In the genomic region with DNA sequence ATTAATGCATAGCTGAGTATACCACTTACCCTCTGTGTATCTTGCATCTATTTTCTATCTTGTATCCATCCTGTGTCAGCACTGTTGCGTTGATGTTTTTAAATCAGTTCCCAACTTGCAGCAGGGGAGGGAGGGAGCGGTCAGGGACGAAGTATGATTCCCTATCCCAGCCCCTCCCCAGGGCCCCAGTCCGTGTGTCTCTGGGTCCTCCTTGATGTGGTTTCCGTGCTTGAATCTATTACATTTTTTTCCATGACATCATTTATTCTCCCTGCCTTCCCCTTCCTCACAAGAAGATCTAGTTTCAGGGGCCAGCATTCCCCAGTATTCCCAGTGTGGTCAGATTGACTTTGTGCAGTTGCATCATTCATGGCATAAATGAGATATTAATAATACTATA, we compare ENCODE assay signal across 25 cellular contexts.
"Had no signal": no experiment of that assay in that cellular context is flagged by ENCODE, and none has a peak within 500 bp of the region (broad histone marks: within the 10 kb centered on the region; RNA-seq: fewer than 3 reads in every experiment).

No MANE protein-coding gene starts in this region.

- H3K4me3 Mint-ChIP-seq: activated CD8-positive, alpha-beta memory T cell treated with anti-CD3 and anti-CD28 coated beads, Interleukin-2, amount 10 ng/mL, durations not matched to agents 7 days and 5 days; activated naive CD8-positive, alpha-beta T cell treated with anti-CD3 and anti-CD28 coated beads, Interleukin-2, amount 50 U/mL, for 24 hours; activated T-cell treated with anti-CD3 and anti-CD28 coated beads, Interleukin-2, amount 50 U/mL, for 24 hours; activated T-helper 1 cell treated with anti-CD3 and anti-CD28 coated beads, Interleukin-12 subunit alpha, Interleukin-12 subunit beta, Interleukin-2, Interleukin-4 antibody, amounts not matched to agents 30 ng/mL and 10 ng/mL and 1 ng/mL, durations not matched to agents 14 hours and 24 hours and 36 hours; T-helper 1 cell treated with Interleukin-12 subunit alpha and Interleukin-12 subunit beta and Interleukin-4 antibody, amounts not matched to agents 30 μg/mL and 1 μg/mL, for 36 hours; WTC11 had no signal

- H3K9me3 ChIP-seq: Peyer's patch, SJSA1 had no signal

- H3K36me3 ChIP-seq: Peyer's patch, SJSA1 had no signal

- H3K27me3 ChIP-seq: Peyer's patch, SJSA1 had no signal

- ATAC-seq: activated CD8-positive, alpha-beta memory T cell treated with anti-CD3 and anti-CD28 coated beads, Interleukin-2, amount 10 ng/mL, durations not matched to agents 7 days and 5 days; activated naive CD8-positive, alpha-beta T cell treated with anti-CD3 and anti-CD28 coated beads, Interleukin-2, amount 50 U/mL, for 24 hours; SK-N-SH treated with all-trans-retinoic acid at 6 μM for 48 hours; WTC11 had no signal

- DNase-seq: activated CD4-positive, CD25-positive, alpha-beta regulatory T cell treated with anti-CD3 and anti-CD28 coated beads, Interleukin-2, amount 50 U/mL, for 72 hours; activated CD8-positive, alpha-beta memory T cell treated with anti-CD3 and anti-CD28 coated beads, Interleukin-2, amount 10 ng/mL, durations not matched to agents 7 days and 5 days; activated naive CD8-positive, alpha-beta T cell treated with anti-CD3 and anti-CD28 coated beads, Interleukin-2, amount 50 U/mL, for 24 hours; amygdala; cerebellar nuclear complex; Kasumi-1; NCI-H1092; NCI-H1417 treated with DMSO at 0.1 percent for 48 hours; NCI-H1694; NCI-H2029; NCI-H2107; NCI-H510A treated with DMSO at 0.1 percent for 48 hours; NCI-H69; NK-92 treated with Interleukin-12 subunit alpha and Interleukin-12 subunit beta, amount 100 ng/mL, for 24 hours; Peyer's patch; Right ventricle myocardium superior; SW 1271 had no signal

- H3K27ac Mint-ChIP-seq: activated CD8-positive, alpha-beta memory T cell treated with anti-CD3 and anti-CD28 coated beads, Interleukin-2, amount 10 ng/mL, durations not matched to agents 7 days and 5 days; activated naive CD8-positive, alpha-beta T cell treated with anti-CD3 and anti-CD28 coated beads, Interleukin-2, amount 50 U/mL, for 24 hours; activated T-helper 1 cell treated with anti-CD3 and anti-CD28 coated beads, Interleukin-12 subunit alpha, Interleukin-12 subunit beta, Interleukin-2, Interleukin-4 antibody, amounts not matched to agents 30 ng/mL and 10 ng/mL and 1 ng/mL, durations not matched to agents 14 hours and 24 hours and 36 hours; T-helper 1 cell treated with Interleukin-12 subunit alpha and Interleukin-12 subunit beta and Interleukin-4 antibody, amounts not matched to agents 30 μg/mL and 1 μg/mL, for 36 hours; WTC11 had no signal

- H3K27me3 Mint-ChIP-seq: activated CD8-positive, alpha-beta memory T cell treated with anti-CD3 and anti-CD28 coated beads, Interleukin-2, amount 10 ng/mL, durations not matched to agents 7 days and 5 days; activated naive CD8-positive, alpha-beta T cell treated with anti-CD3 and anti-CD28 coated beads, Interleukin-2, amount 50 U/mL, for 24 hours; activated T-cell treated with anti-CD3 and anti-CD28 coated beads, Interleukin-2, amount 50 U/mL, for 24 hours had no signal

- H3K4me1 Mint-ChIP-seq: activated naive CD8-positive, alpha-beta T cell treated with anti-CD3 and anti-CD28 coated beads, Interleukin-2, amount 50 U/mL, for 24 hours had no signal

- H3K27ac ChIP-seq: Peyer's patch, RWPE1, SJSA1 had no signal

- H3K9me3 Mint-ChIP-seq: activated naive CD8-positive, alpha-beta T cell treated with anti-CD3 and anti-CD28 coated beads, Interleukin-2, amount 50 U/mL, for 24 hours; activated T-helper 1 cell treated with anti-CD3 and anti-CD28 coated beads, Interleukin-12 subunit alpha, Interleukin-12 subunit beta, Interleukin-2, Interleukin-4 antibody, amounts not matched to agents 30 ng/mL and 10 ng/mL and 1 ng/mL, durations not matched to agents 14 hours and 24 hours and 36 hours; T-helper 1 cell treated with Interleukin-12 subunit alpha and Interleukin-12 subunit beta and Interleukin-4 antibody, amounts not matched to agents 30 μg/mL and 1 μg/mL, for 36 hours; WTC11 had no signal

- H3K36me3 Mint-ChIP-seq: activated CD8-positive, alpha-beta memory T cell treated with anti-CD3 and anti-CD28 coated beads, Interleukin-2, amount 10 ng/mL, durations not matched to agents 7 days and 5 days; activated naive CD4-positive, alpha-beta T cell treated with anti-CD3 and anti-CD28 coated beads, Interleukin-2, amount 50 U/mL, for 72 hours; WTC11 had no signal

- H3K4me3 ChIP-seq: Peyer's patch, SJSA1 had no signal

- H3K4me1 ChIP-seq: Peyer's patch had no signal
